9 cellular contexts compared by ENCODE assay signal in the genomic region with DNA sequence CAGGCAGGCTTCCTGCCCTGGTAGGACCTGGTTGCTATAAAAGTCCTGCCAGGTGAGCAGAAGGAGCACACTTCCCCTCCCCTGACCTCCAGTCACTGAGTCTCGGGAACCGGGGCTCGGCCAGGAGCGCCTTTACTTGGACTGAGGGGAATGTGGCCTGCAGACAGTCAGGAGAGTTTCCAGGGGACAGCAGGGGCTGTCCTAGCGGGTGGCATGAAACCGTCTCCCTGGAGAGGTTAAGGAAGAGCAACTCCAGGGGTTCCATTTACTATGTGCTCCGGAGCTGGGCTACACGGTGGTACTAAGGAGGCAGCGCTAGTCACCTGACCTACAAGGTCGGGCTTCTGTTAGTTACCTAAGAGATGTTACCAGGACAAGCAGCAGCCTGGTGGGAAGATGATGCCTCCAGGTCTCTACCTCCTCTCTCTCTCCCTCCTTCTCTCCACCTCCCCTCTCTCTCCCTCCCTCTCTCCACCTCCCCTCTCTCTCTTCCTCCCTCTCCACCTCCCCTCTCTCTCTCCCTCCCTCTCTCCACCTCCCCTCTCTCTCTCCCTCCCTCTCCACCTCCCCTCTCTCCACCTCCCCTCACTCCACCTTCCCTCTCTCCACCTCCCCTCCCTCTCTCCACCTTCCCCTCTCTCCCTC. TPM values are rescaled to one million over a fixed set of nuclear protein-coding genes. Genes with fewer than 3 reads are reported as not detected.
DNase-seq lines count a peak whose midpoint lies in the region; ATAC-seq, FAIRE-seq and TF ChIP-seq lines count a peak whose summit lies in the region.
"Had no signal": no experiment of that assay in that cellular context is flagged by ENCODE, and none has a peak within 500 bp of the region (broad histone marks: within the 10 kb centered on the region; RNA-seq: fewer than 3 reads in every experiment).

No MANE protein-coding gene starts in this region.

- H3K27me3 Mint-ChIP-seq in MCF 10A (ENCODE audit: insufficient read depth, unreplicated experiment), result no peaks in the 10 kb centered on the region
- no peaks in the 10 kb centered on the region for H3K27me3 Mint-ChIP-seq in endodermal cell (ENCODE audit: insufficient read depth)

- no peak for ATAC-seq in GM21390 (IDR thresholded peaks at IDR 0.05; ENCODE audit: unreplicated experiment)

- FAIRE-seq in urothelium cell line (lab: Jason Lieb, UNC), result no peak

- dilution Hi-C loops in mammary epithelial cell (cut with HindIII; ENCODE audit: low sequenced_read_pairs), result no loop called here

- H3K4me1 Mint-ChIP-seq in MCF 10A (ENCODE audit: insufficient read depth, unreplicated experiment), result peaks cover 6% of the 10 kb centered on the region
- peaks cover 7% of the 10 kb centered on the region for H3K4me1 Mint-ChIP-seq in endodermal cell

- H3K9ac ChIP-seq in mammary epithelial cell (ENCODE audit: insufficient read depth, low read length) (no peak overlapping the region), endodermal cell (ENCODE audit: extremely low read depth, low read length, poor library complexity, severe bottlenecking) (no peak overlapping the region)

- H3K4me1 ChIP-seq in mammary epithelial cell (ENCODE audit: insufficient read depth, low read length) (peaks cover 10% of the 10 kb centered on the region), endodermal cell (ENCODE audit: control insufficient read depth, insufficient read depth, low read length) (no peaks in the 10 kb centered on the region)

- peaks cover 7% of the 10 kb centered on the region for H3K36me3 ChIP-seq in mammary epithelial cell (ENCODE audit: insufficient read depth, low read length)
- H3K36me3 ChIP-seq in endodermal cell (ENCODE audit: control insufficient read depth, insufficient read depth, low read length), result peaks cover 23% of the 10 kb centered on the region

- DNase-seq in MCF 10A (ENCODE audit: unreplicated experiment) (peak; percentile 56), mammary epithelial cell (no peak), NCI-H774 (lab: John Stamatoyannopoulos, UW) (peak; percentile 37), endodermal cell (peak; percentile 90), urothelium cell line (ENCODE audit: low spot score) (peak; percentile 40), activated gamma-delta T cell (lab: John Stamatoyannopoulos, UW) (no peak)
- DNase-seq in activated CD4-positive, CD25-positive, alpha-beta regulatory T cell (lab: John Stamatoyannopoulos, UW), result no peak

- no peak overlapping the region for H2AFZ ChIP-seq in mammary epithelial cell (ENCODE audit: low read depth, low read length)

- H3K4me3 ChIP-seq in mammary epithelial cell (replicated peaks in 1 of 3; ENCODE audit: insufficient read depth in 1 of 3, low read depth in 2 of 3, low read length in 3 of 3) (no peak overlapping the region), endodermal cell (ENCODE audit: low read length) (no peak overlapping the region)

- intact Hi-C loops in MCF 10A (cut with micrococcal nuclease), result no loop called here
- intact Hi-C loops in mammary epithelial cell (cut with micrococcal nuclease), result no loop called here

- H3K27ac ChIP-seq in mammary epithelial cell (ENCODE audit: insufficient read depth, low read depth, low read length) (no peak overlapping the region), endodermal cell (ENCODE audit: low read depth, low read length) (no peak overlapping the region)
- H3K27ac ChIP-seq: C4-2B had no signal

- in situ Hi-C loops in mammary epithelial cell (cut with MboI; ENCODE audit: low sequenced_read_pairs in 2 of 2), result no loop called here

- H3K27me3 ChIP-seq in mammary epithelial cell (ENCODE audit: insufficient read depth, low read length) (no peaks in the 10 kb centered on the region), endodermal cell (ENCODE audit: control insufficient read depth, insufficient read depth, low read length, poor library complexity, severe bottlenecking) (no peaks in the 10 kb centered on the region)

- no TSS peak for BruUV-seq in MCF 10A (replicated peaks; lab: Mats Ljungman, UMichigan)
- no TSS peak for BruUV-seq in mammary epithelial cell (replicated peaks; lab: Mats Ljungman, UMichigan)

- no peaks in the 10 kb centered on the region for H3K9me3 Mint-ChIP-seq in MCF 10A (ENCODE audit: unreplicated experiment)
- peaks cover 8% of the 10 kb centered on the region for H3K9me3 Mint-ChIP-seq in endodermal cell

- H3K27ac Mint-ChIP-seq in MCF 10A (ENCODE audit: low read depth, unreplicated experiment), result no peak overlapping the region
- no peak overlapping the region for H3K27ac Mint-ChIP-seq in endodermal cell

- no peak overlapping the region for H3K4me3 Mint-ChIP-seq in MCF 10A (ENCODE audit: unreplicated experiment)
- H3K4me3 Mint-ChIP-seq in endodermal cell, result no peak overlapping the region

- POLR2A ChIA-PET in MCF 10A (lab: Yijun Ruan, JAX), result no interaction called here

- no peak for TF ChIP-seq CTCF in MCF 10A (IDR thresholded peaks at IDR 0.05; ENCODE audit: unreplicated experiment)
- no peak for TF ChIP-seq CTCF in mammary epithelial cell (conservative IDR thresholded peaks at IDR 0.05 in 1 of 2, IDR thresholded peaks at IDR 0.05 in 1 of 2; ENCODE audit: extremely low read depth in 1 of 2, insufficient read depth in 1 of 2, low read depth in 1 of 2, low read length in 2 of 2)
- no peak for TF ChIP-seq CTCF in endodermal cell (conservative IDR thresholded peaks at IDR 0.05)

- H3K4me2 ChIP-seq in mammary epithelial cell (ENCODE audit: insufficient read depth, low read depth, low read length), result no peak overlapping the region

- 58% methylated on average over 10 of the region's 10 CpGs for WGBS in mammary epithelial cell (ENCODE audit: low coverage, missing lambda C conversion rate)
- 90 to 95% methylated on average over 9 to 10 of the region's 10 CpGs for WGBS in endodermal cell (ENCODE audit: insufficient coverage in 1 of 2, insufficient read length in 1 of 2), 2 experiments

- H3K36me3 Mint-ChIP-seq in MCF 10A (ENCODE audit: insufficient read depth, unreplicated experiment) (peaks cover 21% of the 10 kb centered on the region), endodermal cell (ENCODE audit: low read depth) (peaks cover 28% of the 10 kb centered on the region)

- H3K79me2 ChIP-seq in mammary epithelial cell (ENCODE audit: insufficient read depth, low read length), result peaks cover 7% of the 10 kb centered on the region

- H4K20me1 ChIP-seq in mammary epithelial cell (ENCODE audit: insufficient read depth, low read length), result no peaks in the 10 kb centered on the region

- H3K9me3 ChIP-seq in mammary epithelial cell (replicated peaks; ENCODE audit: insufficient read depth, low read length) (no peaks in the 10 kb centered on the region), endodermal cell (ENCODE audit: control insufficient read depth, low read length) (peaks cover 5% of the 10 kb centered on the region)

- CTCF ChIA-PET in MCF 10A (lab: Yijun Ruan, JAX), result no interaction called here
- CTCF ChIA-PET in mammary epithelial cell (lab: Charles Lee; ENCODE audit: low non-redundant PET), result no interaction called here

RNA-seq across cellular contexts. Expression of gene CNOT3, which starts 4.1 kb away (rescaled TPM):
- total RNA-seq in MCF 10A (2022) (63.2 and 80.5 TPM in 2 replicates), mammary epithelial cell (10 to 100 TPM in 1 of 2 donors, 1 to 10 TPM in 1; 4.3 to 54.1 TPM), endodermal cell (10 to 100 TPM; 78.9 to 82.7 TPM)
- polyA plus RNA-seq in mammary epithelial cell, result 10.5 TPM
- polyA minus RNA-seq in mammary epithelial cell, result 33.2 TPM
- polyA plus RNA-seq in endodermal cell (2013, experiment 1 of 2), result 67.1 TPM
- polyA plus RNA-seq in endodermal cell (2013, experiment 2 of 2), result 58.6 TPM

RNA-seq across cellular contexts. Expression of gene PRPF31, which starts 17.9 kb away (rescaled TPM):
- total RNA-seq in MCF 10A (2022) (52.8 and 59.7 TPM in 2 replicates), mammary epithelial cell (10 to 100 TPM; 34.2 to 56.4 TPM), endodermal cell (10 to 100 TPM; 79.0 to 85.5 TPM)
- polyA plus RNA-seq in mammary epithelial cell, result 52.3 TPM
- 127 TPM for polyA minus RNA-seq in mammary epithelial cell
- polyA plus RNA-seq in endodermal cell (2013, experiment 1 of 2), result 59.6 TPM
- polyA plus RNA-seq in endodermal cell (2013, experiment 2 of 2), result 51.4 TPM

RNA-seq across cellular contexts. Expression of gene TFPT, which starts 18.0 kb away (rescaled TPM):
- total RNA-seq in MCF 10A (2022), result 15.6 and 22.8 TPM in 2 replicates
- 10 to 100 TPM in 1 of 2 donors, 1 to 10 TPM in 1; 9.3 to 23.2 TPM for total RNA-seq in mammary epithelial cell
- polyA plus RNA-seq in mammary epithelial cell, result 12.6 TPM
- not detected for polyA minus RNA-seq in mammary epithelial cell
- 10 to 100 TPM; 19.5 to 21.6 TPM for total RNA-seq in endodermal cell
- 19.9 TPM for polyA plus RNA-seq in endodermal cell (2013, experiment 1 of 2)
- 19.7 TPM for polyA plus RNA-seq in endodermal cell (2013, experiment 2 of 2)

RNA-seq across cellular contexts. Expression of gene LENG1, which starts 26.1 kb away (rescaled TPM):
- total RNA-seq in MCF 10A (2022) (6.1 and 8.2 TPM in 2 replicates), mammary epithelial cell (1 to 10 TPM; 2.3 to 5.9 TPM), endodermal cell (1 to 10 TPM; 3.6 to 4.0 TPM)
- 3.4 TPM for polyA plus RNA-seq in mammary epithelial cell
- 0.93 TPM for polyA minus RNA-seq in mammary epithelial cell
- 7.7 TPM for polyA plus RNA-seq in endodermal cell (2013, experiment 1 of 2)
- 6.5 TPM for polyA plus RNA-seq in endodermal cell (2013, experiment 2 of 2)

RNA-seq across cellular contexts. Expression of gene NDUFA3, which starts 30.8 kb away (rescaled TPM):
- total RNA-seq in MCF 10A (2022) (111 and 128 TPM in 2 replicates), mammary epithelial cell (10 to 100 TPM; 12.8 to 86.7 TPM), endodermal cell (100 to 1,000 TPM; 196 to 229 TPM)
- 42.3 TPM for polyA plus RNA-seq in mammary epithelial cell
- 85.2 TPM for polyA minus RNA-seq in mammary epithelial cell
- polyA plus RNA-seq in endodermal cell (2013, experiment 1 of 2), result 194 TPM
- 181 TPM for polyA plus RNA-seq in endodermal cell (2013, experiment 2 of 2)

Comparison
In these comparisons a context has a peak if more than half of its experiments do, and no peak if none do; other contexts are left out.
1. DNase-seq: peak in MCF 10A (single experiment), NCI-H774 (single experiment), endodermal cell (single experiment) and urothelium cell line (single experiment); none in mammary epithelial cell (single experiment), activated gamma-delta T cell (single experiment) and activated CD4-positive, CD25-positive, alpha-beta regulatory T cell (0 of 4).